Comparison of ENCODE assay signal across 1 cellular context in the genomic region with DNA sequence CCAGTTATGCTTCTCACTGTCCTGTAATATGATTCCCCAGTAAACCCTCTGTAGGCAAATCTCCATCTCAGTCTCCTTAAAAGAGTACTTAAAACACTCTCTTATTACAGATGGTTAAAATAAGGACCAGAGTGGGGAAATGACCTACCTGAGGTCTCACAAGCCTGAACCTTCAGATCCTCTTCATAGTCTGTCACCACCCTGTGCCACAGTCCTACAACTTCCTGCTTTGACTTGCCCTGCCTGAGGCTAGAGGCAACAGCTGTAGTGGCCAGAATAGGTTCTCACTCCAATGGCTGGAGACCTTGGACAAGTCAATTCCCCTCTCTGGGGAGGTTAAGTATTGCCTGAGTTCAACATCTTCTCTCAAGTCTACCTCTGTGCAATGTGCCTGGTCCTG.
TF ChIP-seq lines count a peak whose summit lies in the region.

No MANE protein-coding gene starts in this region.

TF ChIP-seq in GM12878, 131 proteins besides CTCF, POLR2A, EP300 and RAD21:
- no peak for TF ChIP-seq DPF2 (IDR thresholded peaks at IDR 0.05)
- no peak for TF ChIP-seq ESRRA (IDR thresholded peaks at IDR 0.05; ENCODE audit: low read length)
- TF ChIP-seq CBX5 (IDR thresholded peaks at IDR 0.05; ENCODE audit: low read depth): no peak
- TF ChIP-seq, protein P1, sequence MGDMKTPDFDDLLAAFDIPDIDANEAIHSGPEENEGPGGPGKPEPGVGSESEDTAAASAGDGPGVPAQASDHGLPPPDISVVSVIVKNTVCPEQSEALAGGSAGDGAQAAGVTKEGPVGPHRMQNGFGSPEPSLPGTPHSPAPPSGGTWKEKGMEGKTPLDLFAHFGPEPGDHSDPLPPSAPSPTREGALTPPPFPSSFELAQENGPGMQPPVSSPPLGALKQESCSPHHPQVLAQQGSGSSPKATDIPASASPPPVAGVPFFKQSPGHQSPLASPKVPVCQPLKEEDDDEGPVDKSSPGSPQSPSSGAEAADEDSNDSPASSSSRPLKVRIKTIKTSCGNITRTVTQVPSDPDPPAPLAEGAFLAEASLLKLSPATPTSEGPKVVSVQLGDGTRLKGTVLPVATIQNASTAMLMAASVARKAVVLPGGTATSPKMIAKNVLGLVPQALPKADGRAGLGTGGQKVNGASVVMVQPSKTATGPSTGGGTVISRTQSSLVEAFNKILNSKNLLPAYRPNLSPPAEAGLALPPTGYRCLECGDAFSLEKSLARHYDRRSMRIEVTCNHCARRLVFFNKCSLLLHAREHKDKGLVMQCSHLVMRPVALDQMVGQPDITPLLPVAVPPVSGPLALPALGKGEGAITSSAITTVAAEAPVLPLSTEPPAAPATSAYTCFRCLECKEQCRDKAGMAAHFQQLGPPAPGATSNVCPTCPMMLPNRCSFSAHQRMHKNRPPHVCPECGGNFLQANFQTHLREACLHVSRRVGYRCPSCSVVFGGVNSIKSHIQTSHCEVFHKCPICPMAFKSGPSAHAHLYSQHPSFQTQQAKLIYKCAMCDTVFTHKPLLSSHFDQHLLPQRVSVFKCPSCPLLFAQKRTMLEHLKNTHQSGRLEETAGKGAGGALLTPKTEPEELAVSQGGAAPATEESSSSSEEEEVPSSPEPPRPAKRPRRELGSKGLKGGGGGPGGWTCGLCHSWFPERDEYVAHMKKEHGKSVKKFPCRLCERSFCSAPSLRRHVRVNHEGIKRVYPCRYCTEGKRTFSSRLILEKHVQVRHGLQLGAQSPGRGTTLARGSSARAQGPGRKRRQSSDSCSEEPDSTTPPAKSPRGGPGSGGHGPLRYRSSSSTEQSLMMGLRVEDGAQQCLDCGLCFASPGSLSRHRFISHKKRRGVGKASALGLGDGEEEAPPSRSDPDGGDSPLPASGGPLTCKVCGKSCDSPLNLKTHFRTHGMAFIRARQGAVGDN (IDR thresholded peaks at IDR 0.05): no peak
- no peak for TF ChIP-seq SREBF2 (IDR thresholded peaks at IDR 0.05; ENCODE audit: low read length)
- TF ChIP-seq, protein P2, sequence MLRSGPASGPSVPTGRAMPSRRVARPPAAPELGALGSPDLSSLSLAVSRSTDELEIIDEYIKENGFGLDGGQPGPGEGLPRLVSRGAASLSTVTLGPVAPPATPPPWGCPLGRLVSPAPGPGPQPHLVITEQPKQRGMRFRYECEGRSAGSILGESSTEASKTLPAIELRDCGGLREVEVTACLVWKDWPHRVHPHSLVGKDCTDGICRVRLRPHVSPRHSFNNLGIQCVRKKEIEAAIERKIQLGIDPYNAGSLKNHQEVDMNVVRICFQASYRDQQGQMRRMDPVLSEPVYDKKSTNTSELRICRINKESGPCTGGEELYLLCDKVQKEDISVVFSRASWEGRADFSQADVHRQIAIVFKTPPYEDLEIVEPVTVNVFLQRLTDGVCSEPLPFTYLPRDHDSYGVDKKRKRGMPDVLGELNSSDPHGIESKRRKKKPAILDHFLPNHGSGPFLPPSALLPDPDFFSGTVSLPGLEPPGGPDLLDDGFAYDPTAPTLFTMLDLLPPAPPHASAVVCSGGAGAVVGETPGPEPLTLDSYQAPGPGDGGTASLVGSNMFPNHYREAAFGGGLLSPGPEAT (IDR thresholded peaks at IDR 0.05; ENCODE audit: low read depth): no peak
- no peak for TF ChIP-seq EED (IDR thresholded peaks at IDR 0.05; ENCODE audit: low read depth)
- TF ChIP-seq, protein P3, sequence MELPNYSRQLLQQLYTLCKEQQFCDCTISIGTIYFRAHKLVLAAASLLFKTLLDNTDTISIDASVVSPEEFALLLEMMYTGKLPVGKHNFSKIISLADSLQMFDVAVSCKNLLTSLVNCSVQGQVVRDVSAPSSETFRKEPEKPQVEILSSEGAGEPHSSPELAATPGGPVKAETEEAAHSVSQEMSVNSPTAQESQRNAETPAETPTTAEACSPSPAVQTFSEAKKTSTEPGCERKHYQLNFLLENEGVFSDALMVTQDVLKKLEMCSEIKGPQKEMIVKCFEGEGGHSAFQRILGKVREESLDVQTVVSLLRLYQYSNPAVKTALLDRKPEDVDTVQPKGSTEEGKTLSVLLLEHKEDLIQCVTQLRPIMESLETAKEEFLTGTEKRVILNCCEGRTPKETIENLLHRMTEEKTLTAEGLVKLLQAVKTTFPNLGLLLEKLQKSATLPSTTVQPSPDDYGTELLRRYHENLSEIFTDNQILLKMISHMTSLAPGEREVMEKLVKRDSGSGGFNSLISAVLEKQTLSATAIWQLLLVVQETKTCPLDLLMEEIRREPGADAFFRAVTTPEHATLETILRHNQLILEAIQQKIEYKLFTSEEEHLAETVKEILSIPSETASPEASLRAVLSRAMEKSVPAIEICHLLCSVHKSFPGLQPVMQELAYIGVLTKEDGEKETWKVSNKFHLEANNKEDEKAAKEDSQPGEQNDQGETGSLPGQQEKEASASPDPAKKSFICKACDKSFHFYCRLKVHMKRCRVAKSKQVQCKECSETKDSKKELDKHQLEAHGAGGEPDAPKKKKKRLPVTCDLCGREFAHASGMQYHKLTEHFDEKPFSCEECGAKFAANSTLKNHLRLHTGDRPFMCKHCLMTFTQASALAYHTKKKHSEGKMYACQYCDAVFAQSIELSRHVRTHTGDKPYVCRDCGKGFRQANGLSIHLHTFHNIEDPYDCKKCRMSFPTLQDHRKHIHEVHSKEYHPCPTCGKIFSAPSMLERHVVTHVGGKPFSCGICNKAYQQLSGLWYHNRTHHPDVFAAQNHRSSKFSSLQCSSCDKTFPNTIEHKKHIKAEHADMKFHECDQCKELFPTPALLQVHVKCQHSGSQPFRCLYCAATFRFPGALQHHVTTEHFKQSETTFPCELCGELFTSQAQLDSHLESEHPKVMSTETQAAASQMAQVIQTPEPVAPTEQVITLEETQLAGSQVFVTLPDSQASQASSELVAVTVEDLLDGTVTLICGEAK (IDR thresholded peaks at IDR 0.05; ENCODE audit: borderline replicate concordance): no peak
- TF ChIP-seq KDM1A (IDR thresholded peaks at IDR 0.05; ENCODE audit: borderline replicate concordance): no peak
- no peak for TF ChIP-seq TARDBP (IDR thresholded peaks at IDR 0.05; ENCODE audit: borderline replicate concordance)
- TF ChIP-seq RUNX3 (IDR thresholded peaks at IDR 0.05; ENCODE audit: low read length): no peak
- TF ChIP-seq, protein P4, sequence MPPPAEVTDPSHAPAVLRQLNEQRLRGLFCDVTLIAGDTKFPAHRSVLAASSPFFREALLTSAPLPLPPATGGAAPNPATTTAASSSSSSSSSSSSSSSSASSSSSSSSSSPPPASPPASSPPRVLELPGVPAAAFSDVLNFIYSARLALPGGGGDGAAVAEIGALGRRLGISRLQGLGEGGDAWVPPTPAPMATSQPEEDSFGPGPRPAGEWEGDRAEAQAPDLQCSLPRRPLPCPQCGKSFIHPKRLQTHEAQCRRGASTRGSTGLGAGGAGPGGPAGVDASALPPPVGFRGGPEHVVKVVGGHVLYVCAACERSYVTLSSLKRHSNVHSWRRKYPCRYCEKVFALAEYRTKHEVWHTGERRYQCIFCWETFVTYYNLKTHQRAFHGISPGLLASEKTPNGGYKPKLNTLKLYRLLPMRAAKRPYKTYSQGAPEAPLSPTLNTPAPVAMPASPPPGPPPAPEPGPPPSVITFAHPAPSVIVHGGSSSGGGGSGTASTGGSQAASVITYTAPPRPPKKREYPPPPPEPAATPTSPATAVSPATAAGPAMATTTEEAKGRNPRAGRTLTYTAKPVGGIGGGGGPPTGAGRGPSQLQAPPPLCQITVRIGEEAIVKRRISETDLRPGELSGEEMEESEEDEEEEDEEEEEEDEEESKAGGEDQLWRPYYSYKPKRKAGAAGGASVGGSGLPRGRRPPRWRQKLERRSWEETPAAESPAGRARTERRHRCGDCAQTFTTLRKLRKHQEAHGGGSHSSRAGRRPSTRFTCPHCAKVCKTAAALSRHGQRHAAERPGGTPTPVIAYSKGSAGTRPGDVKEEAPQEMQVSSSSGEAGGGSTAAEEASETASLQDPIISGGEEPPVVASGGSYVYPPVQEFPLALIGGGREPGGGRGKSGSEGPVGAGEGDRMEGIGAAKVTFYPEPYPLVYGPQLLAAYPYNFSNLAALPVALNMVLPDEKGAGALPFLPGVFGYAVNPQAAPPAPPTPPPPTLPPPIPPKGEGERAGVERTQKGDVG (CRISPR knock-in tag; IDR thresholded peaks at IDR 0.05): no peak
- no peak for TF ChIP-seq ZBED1 (IDR thresholded peaks at IDR 0.05; ENCODE audit: borderline replicate concordance)
- no peak for TF ChIP-seq POLR2AphosphoS2 (IDR thresholded peaks at IDR 0.05; ENCODE audit: low read depth, low read length)
- no peak for TF ChIP-seq BRCA1 (IDR thresholded peaks at IDR 0.05; ENCODE audit: low read depth, low read length)
- TF ChIP-seq SUZ12 (IDR thresholded peaks at IDR 0.05; ENCODE audit: unreplicated experiment): no peak
- no peak for TF ChIP-seq YY1 (IDR thresholded peaks at IDR 0.05; ENCODE audit: low read depth, low read length)
- no peak for TF ChIP-seq SMARCA5 (IDR thresholded peaks at IDR 0.05)
- TF ChIP-seq, protein P5, sequence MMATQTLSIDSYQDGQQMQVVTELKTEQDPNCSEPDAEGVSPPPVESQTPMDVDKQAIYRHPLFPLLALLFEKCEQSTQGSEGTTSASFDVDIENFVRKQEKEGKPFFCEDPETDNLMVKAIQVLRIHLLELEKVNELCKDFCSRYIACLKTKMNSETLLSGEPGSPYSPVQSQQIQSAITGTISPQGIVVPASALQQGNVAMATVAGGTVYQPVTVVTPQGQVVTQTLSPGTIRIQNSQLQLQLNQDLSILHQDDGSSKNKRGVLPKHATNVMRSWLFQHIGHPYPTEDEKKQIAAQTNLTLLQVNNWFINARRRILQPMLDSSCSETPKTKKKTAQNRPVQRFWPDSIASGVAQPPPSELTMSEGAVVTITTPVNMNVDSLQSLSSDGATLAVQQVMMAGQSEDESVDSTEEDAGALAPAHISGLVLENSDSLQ (IDR thresholded peaks at IDR 0.05): no peak
- no peak for TF ChIP-seq FOS (IDR thresholded peaks at IDR 0.05; ENCODE audit: borderline replicate concordance, extremely low read depth, insufficient read length)
